8 cellular contexts compared by ENCODE assay signal in genomic region chr17:77460514-77461046, GRCh38.
DNase-seq lines count a peak whose midpoint lies in the region; ATAC-seq and TF ChIP-seq lines count a peak whose summit lies in the region.

No MANE protein-coding gene starts in this region.

- TF ChIP-seq CTCF in HEK293 (tag by site-specific recombination; IDR thresholded peaks at IDR 0.05), result no peak
- TF ChIP-seq CTCF in fibroblast of villous mesenchyme (IDR thresholded peaks at IDR 0.05; ENCODE audit: insufficient read depth, low read depth, low read length), result no peak

- H3K27ac ChIP-seq in HEK293 (ENCODE audit: extremely low read depth, low read depth, low read length) (no peak overlapping the region), SJCRH30 (peak overlapping the region; percentile 18), skeletal muscle tissue (ENCODE audit: low read depth, low read length) (peak overlapping the region; percentile 65)

- peak in 1 of 2 experiments; percentile 73 for DNase-seq in SJCRH30
- DNase-seq in fibroblast of villous mesenchyme (ENCODE audit: low read depth), result peak; percentile 64
- DNase-seq in DMS79 (lab: John Stamatoyannopoulos, UW), result no peak
- no peak for DNase-seq in H7
- no peak for DNase-seq in ureter (ENCODE audit: low spot score)

- H3K36me3 ChIP-seq in HEK293 (ENCODE audit: control insufficient read depth in 2 of 2, insufficient read depth in 1 of 2, low read length in 2 of 2) (no peaks in the 10 kb centered on the region), SJCRH30 (peaks cover 4% of the 10 kb centered on the region; the same call in 1 of the 2 replicates), skeletal muscle tissue (ENCODE audit: control insufficient read depth in 3 of 3, insufficient read depth in 3 of 3, low read length in 3 of 3) (peaks cover 0 to 4% (median 0%) of the 10 kb centered on the region in 3 donors), H7 (replicated peaks; ENCODE audit: control insufficient read depth, insufficient read depth, low read length) (no peaks in the 10 kb centered on the region)

- no peak for ATAC-seq in GM19452 (IDR thresholded peaks at IDR 0.05; ENCODE audit: unreplicated experiment)

- H3K4me3 ChIP-seq in HEK293 (ENCODE audit: low read depth, low read length) (no peak overlapping the region), SJCRH30 (no peak overlapping the region), fibroblast of villous mesenchyme (ENCODE audit: low read depth, low read length) (peak overlapping the region; percentile 12), skeletal muscle tissue (ENCODE audit: low read length in 3 of 3) (no peak overlapping the region), H7 (ENCODE audit: insufficient read depth, low read depth, low read length) (no peak overlapping the region)

- H3K9me3 ChIP-seq in HEK293 (ENCODE audit: control insufficient read depth, insufficient read depth, low read depth, low read length) (no peaks in the 10 kb centered on the region), SJCRH30 (replicated peaks) (no peaks in the 10 kb centered on the region), skeletal muscle tissue (ENCODE audit: control insufficient read depth in 3 of 3, low read length in 3 of 3) (no peaks in the 10 kb centered on the region)

- no peaks in the 10 kb centered on the region for H3K27me3 ChIP-seq in SJCRH30
- H3K27me3 ChIP-seq in skeletal muscle tissue (ENCODE audit: control insufficient read depth in 3 of 3, insufficient read depth in 3 of 3, low read length in 3 of 3), result no peaks in the 10 kb centered on the region
- no peaks in the 10 kb centered on the region for H3K27me3 ChIP-seq in H7 (ENCODE audit: control insufficient read depth, insufficient read depth, low read length)

- CTCF ChIA-PET in HEK293 (lab: Yijun Ruan, JAX), result interaction anchor here (1.2 kb wide), 1 partner anchor 60 kb away, joined by 4 read pairs; no protein-coding TSS in a partner anchor

- no peak overlapping the region for H3K9ac ChIP-seq in skeletal muscle tissue (ENCODE audit: low read depth in 1 of 3, low read length in 3 of 3)

- POLR2A ChIA-PET in HEK293 (lab: Yijun Ruan, JAX), result no interaction called here

- no peaks in the 10 kb centered on the region; the same call in 1 of the 2 replicates for H3K4me1 ChIP-seq in HEK293 (ENCODE audit: control insufficient read depth, insufficient read depth, low read length)
- H3K4me1 ChIP-seq in SJCRH30, result peaks cover 16% of the 10 kb centered on the region
- peaks cover 9 to 25% (median 11%) of the 10 kb centered on the region in 3 donors for H3K4me1 ChIP-seq in skeletal muscle tissue (ENCODE audit: control insufficient read depth in 3 of 3, insufficient read depth in 3 of 3, low read length in 3 of 3)

TF ChIP-seq in HEK293, 187 proteins besides CTCF, POLR2A, EP300 and RAD21:
- TF ChIP-seq RBAK (tag by site-specific recombination; IDR thresholded peaks at IDR 0.05) (no peak), ZNF692 (tag by site-specific recombination; IDR thresholded peaks at IDR 0.05) (peak; percentile 64), GLIS1 (tag by site-specific recombination; IDR thresholded peaks at IDR 0.05) (peak; percentile 88), ZFP69B (tag by site-specific recombination; IDR thresholded peaks at IDR 0.05) (peak; percentile 89), TCF7L2 (IDR thresholded peaks at IDR 0.05; ENCODE audit: borderline replicate concordance, low read depth, low read length) (peak; percentile 65; the same call in 1 of the 2 replicates), ZIC2 (tag by site-specific recombination; IDR thresholded peaks at IDR 0.05) (peak; percentile 90), ZNF248 (tag by site-specific recombination; IDR thresholded peaks at IDR 0.05) (no peak)
